Comparison of ENCODE assay signal across 38 cellular contexts in genomic region chr19:55940306-55940705, GRCh38. TPM values are rescaled to one million over a fixed set of nuclear protein-coding genes. Genes with fewer than 3 reads are reported as not detected.
"Had no signal": no experiment of that assay in that cellular context is flagged by ENCODE, and none has a peak within 500 bp of the region (broad histone marks: within the 10 kb centered on the region; RNA-seq: fewer than 3 reads in every experiment).

No MANE protein-coding gene starts in this region.

- H3K36me3 ChIP-seq: ascending aorta, cardiac muscle cell had no signal

- FAIRE-seq: bronchial epithelial cell, TTC549 had no signal

- H3K4me3 ChIP-seq: ascending aorta, cardiac muscle cell had no signal

- H3K4me3 Mint-ChIP-seq: activated B cell treated with CpG ODN at 0.5 μM for 24 hours; activated CD4-positive, alpha-beta memory T cell treated with anti-CD3 and anti-CD28 coated beads for 36 hours; activated CD4-positive, alpha-beta T cell treated with anti-CD3 and anti-CD28 coated beads, Interleukin-2, amount 10 ng/mL, durations not matched to agents 24 days and 14 days; activated CD8-positive, alpha-beta T cell treated with anti-CD3 and anti-CD28 coated beads for 36 hours; activated naive CD4-positive, alpha-beta T cell treated with anti-CD3 and anti-CD28 coated beads, Interleukin-2, amount 10 ng/mL, durations not matched to agents 7 days and 5 days; activated naive CD4-positive, alpha-beta T cell treated with anti-CD3 and anti-CD28 coated beads, Interleukin-2, amount 50 U/mL, for 24 hours; activated naive CD8-positive, alpha-beta T cell; activated naive CD8-positive, alpha-beta T cell treated with anti-CD3 and anti-CD28 coated beads, Interleukin-2, amount 10 ng/mL, durations not matched to agents 7 days and 5 days; activated naive CD8-positive, alpha-beta T cell treated with anti-CD3 and anti-CD28 coated beads, Interleukin-2, amount 50 U/mL, for 24 hours; activated T-cell treated with anti-CD3 and anti-CD28 coated beads, Interleukin-2, amount 50 U/mL, for 24 hours; brain; central memory CD8-positive, alpha-beta T cell; T-helper 1 cell treated with Interleukin-12 subunit alpha and Interleukin-12 subunit beta and Interleukin-4 antibody, amounts not matched to agents 30 μg/mL and 1 μg/mL, for 36 hours; T-helper 2 cell treated with Interferon-gamma antibody and Interleukin-4, amounts not matched to agents 5 μg/mL and 100 μg/mL, for 36 hours had no signal

- H3K9me3 ChIP-seq: ascending aorta had no signal

- H3K4me1 Mint-ChIP-seq: activated B cell treated with CpG ODN at 0.5 μM for 24 hours; activated CD4-positive, alpha-beta T cell treated with anti-CD3 and anti-CD28 coated beads, Interleukin-2, amount 10 ng/mL, durations not matched to agents 24 days and 14 days; activated naive CD4-positive, alpha-beta T cell treated with anti-CD3 and anti-CD28 coated beads, Interleukin-2, amount 10 ng/mL, durations not matched to agents 7 days and 5 days; activated naive CD4-positive, alpha-beta T cell treated with anti-CD3 and anti-CD28 coated beads, Interleukin-2, amount 50 U/mL, for 24 hours; activated naive CD8-positive, alpha-beta T cell treated with anti-CD3 and anti-CD28 coated beads, Interleukin-2, amount 10 ng/mL, durations not matched to agents 7 days and 5 days; activated naive CD8-positive, alpha-beta T cell treated with anti-CD3 and anti-CD28 coated beads, Interleukin-2, amount 50 U/mL, for 24 hours; brain; central memory CD8-positive, alpha-beta T cell had no signal

- H3K27me3 ChIP-seq: ascending aorta, cardiac muscle cell had no signal

- H3K36me3 Mint-ChIP-seq: activated CD4-positive, alpha-beta memory T cell treated with anti-CD3 and anti-CD28 coated beads for 36 hours; activated naive CD4-positive, alpha-beta T cell treated with anti-CD3 and anti-CD28 coated beads, Interleukin-2, amount 10 ng/mL, durations not matched to agents 7 days and 5 days; activated naive CD4-positive, alpha-beta T cell treated with anti-CD3 and anti-CD28 coated beads, Interleukin-2, amount 50 U/mL, for 24 hours; activated naive CD8-positive, alpha-beta T cell treated with anti-CD3 and anti-CD28 coated beads, Interleukin-2, amount 10 ng/mL, durations not matched to agents 7 days and 5 days; brain had no signal

- H3K4me1 ChIP-seq: ascending aorta had no signal

- H3K27ac ChIP-seq: ascending aorta, cardiac muscle cell, VCaP had no signal

- DNase-seq: activated B cell treated with CpG ODN at 0.5 μM for 24 hours; activated CD4-positive, alpha-beta memory T cell treated with anti-CD3 and anti-CD28 coated beads for 36 hours; activated CD4-positive, alpha-beta T cell treated with anti-CD3 and anti-CD28 coated beads for 4 hours; activated CD4-positive, alpha-beta T cell treated with anti-CD3 and anti-CD28 coated beads, Interleukin-2, amount 10 ng/mL, durations not matched to agents 24 days and 14 days; activated CD4-positive, alpha-beta T cell treated with anti-CD3 and anti-CD28 coated beads, Interleukin-2, amount 50 U/mL, for 1 hour; activated CD4-positive, alpha-beta T cell treated with anti-CD3 and anti-CD28 coated beads, Interleukin-2, amount 50 U/mL, for 4 hours; activated CD4-positive, CD25-positive, alpha-beta regulatory T cell treated with anti-CD3 and anti-CD28 coated beads, Interleukin-2, amount 50 U/mL, for 72 hours; activated CD8-positive, alpha-beta memory T cell treated with anti-CD3 and anti-CD28 coated beads, Interleukin-2, amount 50 U/mL, for 4 hours; activated CD8-positive, alpha-beta T cell treated with anti-CD3 and anti-CD28 coated beads for 36 hours; activated effector memory CD4-positive, alpha-beta T cell treated with Interleukin-2 at 50 U/mL for 16 hours; activated gamma-delta T cell; activated naive CD4-positive, alpha-beta T cell treated with anti-CD3 and anti-CD28 coated beads, Interleukin-2, amount 10 ng/mL, durations not matched to agents 7 days and 5 days; activated naive CD4-positive, alpha-beta T cell treated with Interleukin-2 at 50 U/mL for 16 hours; activated naive CD8-positive, alpha-beta T cell treated with anti-CD3 and anti-CD28 coated beads, Interleukin-2, amount 10 ng/mL, durations not matched to agents 7 days and 5 days; activated naive CD8-positive, alpha-beta T cell treated with anti-CD3 and anti-CD28 coated beads, Interleukin-2, amount 50 U/mL, for 24 hours; activated T-cell treated with anti-CD3 and anti-CD28 coated beads, Interleukin-2, amount 50 U/mL, for 24 hours; activated T-cell treated with anti-CD3 and anti-CD28 coated beads, Interleukin-2, amount 50 U/mL, for 48 hours; amygdala; anterior cingulate cortex; caudate nucleus; cerebellar nuclear complex; T-helper 1 cell; T-helper 2 cell; T-helper 9 cell had no signal

- H3K27me3 Mint-ChIP-seq: activated CD4-positive, alpha-beta memory T cell treated with anti-CD3 and anti-CD28 coated beads for 36 hours; activated CD4-positive, alpha-beta T cell treated with anti-CD3 and anti-CD28 coated beads, Interleukin-2, amount 10 ng/mL, durations not matched to agents 24 days and 14 days; activated CD8-positive, alpha-beta T cell treated with anti-CD3 and anti-CD28 coated beads for 36 hours; activated naive CD4-positive, alpha-beta T cell treated with anti-CD3 and anti-CD28 coated beads, Interleukin-2, amount 10 ng/mL, durations not matched to agents 7 days and 5 days; activated naive CD4-positive, alpha-beta T cell treated with anti-CD3 and anti-CD28 coated beads, Interleukin-2, amount 50 U/mL, for 24 hours; activated naive CD8-positive, alpha-beta T cell treated with anti-CD3 and anti-CD28 coated beads, Interleukin-2, amount 10 ng/mL, durations not matched to agents 7 days and 5 days; activated naive CD8-positive, alpha-beta T cell treated with anti-CD3 and anti-CD28 coated beads, Interleukin-2, amount 50 U/mL, for 24 hours; activated T-cell treated with anti-CD3 and anti-CD28 coated beads, Interleukin-2, amount 50 U/mL, for 24 hours; brain; central memory CD8-positive, alpha-beta T cell had no signal

- H3K27ac Mint-ChIP-seq: activated B cell treated with CpG ODN at 0.5 μM for 24 hours; activated CD4-positive, alpha-beta memory T cell treated with anti-CD3 and anti-CD28 coated beads for 36 hours; activated CD4-positive, alpha-beta T cell treated with anti-CD3 and anti-CD28 coated beads, Interleukin-2, amount 10 ng/mL, durations not matched to agents 24 days and 14 days; activated CD8-positive, alpha-beta T cell treated with anti-CD3 and anti-CD28 coated beads for 36 hours; activated naive CD4-positive, alpha-beta T cell treated with anti-CD3 and anti-CD28 coated beads, Interleukin-2, amount 10 ng/mL, durations not matched to agents 7 days and 5 days; activated naive CD4-positive, alpha-beta T cell treated with anti-CD3 and anti-CD28 coated beads, Interleukin-2, amount 50 U/mL, for 24 hours; activated naive CD8-positive, alpha-beta T cell; activated naive CD8-positive, alpha-beta T cell treated with anti-CD3 and anti-CD28 coated beads, Interleukin-2, amount 10 ng/mL, durations not matched to agents 7 days and 5 days; activated naive CD8-positive, alpha-beta T cell treated with anti-CD3 and anti-CD28 coated beads, Interleukin-2, amount 50 U/mL, for 24 hours; activated T-cell treated with anti-CD3 and anti-CD28 coated beads, Interleukin-2, amount 50 U/mL, for 24 hours; activated T-helper 2 cell treated with anti-CD3 and anti-CD28 coated beads, Interferon-gamma antibody, Interleukin-2, Interleukin-4, amounts not matched to agents 10 μg/mL and 5 μg/mL and 100 μg/mL, durations not matched to agents 14 hours and 24 hours and 36 hours; brain; T-helper 1 cell treated with Interleukin-12 subunit alpha and Interleukin-12 subunit beta and Interleukin-4 antibody, amounts not matched to agents 30 μg/mL and 1 μg/mL, for 36 hours; T-helper 2 cell treated with Interferon-gamma antibody and Interleukin-4, amounts not matched to agents 5 μg/mL and 100 μg/mL, for 36 hours had no signal

RNA-seq across cellular contexts. Expression of gene NLRP8, which starts 7.3 kb away (rescaled TPM):
- total RNA-seq: activated B cell treated with CpG ODN at 0.5 μM for 24 hours; activated CD4-positive, alpha-beta memory T cell treated with anti-CD3 and anti-CD28 coated beads for 36 hours; activated CD4-positive, alpha-beta T cell treated with anti-CD3 and anti-CD28 coated beads, Interleukin-2, amount 10 ng/mL, durations not matched to agents 24 days and 14 days; activated CD8-positive, alpha-beta memory T cell treated with anti-CD3 and anti-CD28 coated beads for 36 hours; activated CD8-positive, alpha-beta T cell treated with anti-CD3 and anti-CD28 coated beads for 36 hours; activated naive CD8-positive, alpha-beta T cell treated with anti-CD3 and anti-CD28 coated beads, Interleukin-2, amount 10 ng/mL, durations not matched to agents 7 days and 5 days; activated T-helper 2 cell treated with anti-CD3 and anti-CD28 coated beads, Interferon-gamma antibody, Interleukin-2, Interleukin-4, amounts not matched to agents 10 μg/mL and 5 μg/mL and 100 μg/mL, durations not matched to agents 14 hours and 24 hours and 36 hours; ascending aorta; bronchial epithelial cell; cardiac muscle cell had no signal
- polyA plus RNA-seq: adipose tissue, cardiac muscle cell had no signal

RNA-seq across cellular contexts. Expression of gene NLRP13, which starts 8.2 kb away (rescaled TPM):
- total RNA-seq: activated B cell treated with CpG ODN at 0.5 μM for 24 hours; activated CD4-positive, alpha-beta memory T cell treated with anti-CD3 and anti-CD28 coated beads for 36 hours; activated CD4-positive, alpha-beta T cell treated with anti-CD3 and anti-CD28 coated beads, Interleukin-2, amount 10 ng/mL, durations not matched to agents 24 days and 14 days; activated CD8-positive, alpha-beta memory T cell treated with anti-CD3 and anti-CD28 coated beads for 36 hours; activated CD8-positive, alpha-beta T cell treated with anti-CD3 and anti-CD28 coated beads for 36 hours; activated naive CD8-positive, alpha-beta T cell treated with anti-CD3 and anti-CD28 coated beads, Interleukin-2, amount 10 ng/mL, durations not matched to agents 7 days and 5 days; activated T-helper 2 cell treated with anti-CD3 and anti-CD28 coated beads, Interferon-gamma antibody, Interleukin-2, Interleukin-4, amounts not matched to agents 10 μg/mL and 5 μg/mL and 100 μg/mL, durations not matched to agents 14 hours and 24 hours and 36 hours; ascending aorta; bronchial epithelial cell; cardiac muscle cell had no signal
- polyA plus RNA-seq: adipose tissue, cardiac muscle cell had no signal

RNA-seq across cellular contexts. Expression of gene NLRP5, which starts 46.3 kb away (rescaled TPM):
- total RNA-seq: activated B cell treated with CpG ODN at 0.5 μM for 24 hours; activated CD4-positive, alpha-beta memory T cell treated with anti-CD3 and anti-CD28 coated beads for 36 hours; activated CD4-positive, alpha-beta T cell treated with anti-CD3 and anti-CD28 coated beads, Interleukin-2, amount 10 ng/mL, durations not matched to agents 24 days and 14 days; activated CD8-positive, alpha-beta memory T cell treated with anti-CD3 and anti-CD28 coated beads for 36 hours; activated CD8-positive, alpha-beta T cell treated with anti-CD3 and anti-CD28 coated beads for 36 hours; activated naive CD8-positive, alpha-beta T cell treated with anti-CD3 and anti-CD28 coated beads, Interleukin-2, amount 10 ng/mL, durations not matched to agents 7 days and 5 days; activated T-helper 2 cell treated with anti-CD3 and anti-CD28 coated beads, Interferon-gamma antibody, Interleukin-2, Interleukin-4, amounts not matched to agents 10 μg/mL and 5 μg/mL and 100 μg/mL, durations not matched to agents 14 hours and 24 hours and 36 hours; ascending aorta; bronchial epithelial cell; cardiac muscle cell had no signal
- polyA plus RNA-seq: adipose tissue, cardiac muscle cell had no signal
